In the genomic region with DNA sequence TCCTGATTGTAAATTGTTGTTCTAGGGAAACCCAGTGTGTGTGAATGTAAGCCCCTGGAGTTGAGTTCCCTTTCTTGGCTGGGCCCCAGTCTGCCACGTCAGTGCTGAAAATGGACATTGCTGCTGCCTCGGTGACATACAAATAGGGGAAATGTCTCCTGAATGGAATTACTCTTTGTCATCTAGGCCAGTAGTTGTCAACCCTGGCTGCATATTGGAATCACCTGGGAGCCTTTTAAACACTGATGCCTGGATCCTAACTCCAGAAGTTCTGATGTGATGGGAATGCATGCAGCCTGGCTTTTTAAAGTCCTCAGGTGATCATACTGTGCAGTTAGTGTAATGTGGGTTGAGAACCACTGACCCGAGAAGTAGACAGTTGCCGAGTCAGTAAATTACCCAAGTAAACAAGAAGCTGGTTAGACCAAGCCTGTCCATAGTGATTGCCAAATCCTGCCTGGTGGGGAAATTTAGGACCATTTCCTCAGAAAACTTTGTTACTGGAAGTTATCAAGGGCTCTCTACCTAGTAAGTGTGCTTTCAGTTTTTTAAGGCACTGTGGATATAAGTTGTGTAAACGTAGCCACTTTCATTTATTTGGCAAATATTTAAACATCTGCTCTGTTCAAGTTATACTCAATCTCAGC, we compare ENCODE assay signal across 2 cellular contexts.
TF ChIP-seq lines count a peak whose summit lies in the region.

No MANE protein-coding gene starts in this region.

TF ChIP-seq in GM12878, 131 proteins besides CTCF, POLR2A, EP300 and RAD21 (continued from another document):
- TF ChIP-seq DPF2 (IDR thresholded peaks at IDR 0.05), result peak; percentile 52; the same call in 1 of the 2 replicates
- no peak for TF ChIP-seq STAT1 (conservative IDR thresholded peaks at IDR 0.05)
- TF ChIP-seq ETV6 (conservative IDR thresholded peaks at IDR 0.05 in 1 of 2, IDR thresholded peaks at IDR 0.05 in 1 of 2; ENCODE audit: borderline replicate concordance in 1 of 2, low read depth in 1 of 2), result no peak
- no peak for TF ChIP-seq NRF1 (conservative IDR thresholded peaks at IDR 0.05; ENCODE audit: low read depth, low read length)
- no peak for TF ChIP-seq ZNF217 (IDR thresholded peaks at IDR 0.05)
- TF ChIP-seq, protein P1, sequence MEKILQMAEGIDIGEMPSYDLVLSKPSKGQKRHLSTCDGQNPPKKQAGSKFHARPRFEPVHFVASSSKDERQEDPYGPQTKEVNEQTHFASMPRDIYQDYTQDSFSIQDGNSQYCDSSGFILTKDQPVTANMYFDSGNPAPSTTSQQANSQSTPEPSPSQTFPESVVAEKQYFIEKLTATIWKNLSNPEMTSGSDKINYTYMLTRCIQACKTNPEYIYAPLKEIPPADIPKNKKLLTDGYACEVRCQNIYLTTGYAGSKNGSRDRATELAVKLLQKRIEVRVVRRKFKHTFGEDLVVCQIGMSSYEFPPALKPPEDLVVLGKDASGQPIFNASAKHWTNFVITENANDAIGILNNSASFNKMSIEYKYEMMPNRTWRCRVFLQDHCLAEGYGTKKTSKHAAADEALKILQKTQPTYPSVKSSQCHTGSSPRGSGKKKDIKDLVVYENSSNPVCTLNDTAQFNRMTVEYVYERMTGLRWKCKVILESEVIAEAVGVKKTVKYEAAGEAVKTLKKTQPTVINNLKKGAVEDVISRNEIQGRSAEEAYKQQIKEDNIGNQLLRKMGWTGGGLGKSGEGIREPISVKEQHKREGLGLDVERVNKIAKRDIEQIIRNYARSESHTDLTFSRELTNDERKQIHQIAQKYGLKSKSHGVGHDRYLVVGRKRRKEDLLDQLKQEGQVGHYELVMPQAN (conservative IDR thresholded peaks at IDR 0.05), result no peak
- TF ChIP-seq KDM1A (IDR thresholded peaks at IDR 0.05; ENCODE audit: borderline replicate concordance), result no peak
- no peak for TF ChIP-seq MTA3 (IDR thresholded peaks at IDR 0.05; ENCODE audit: borderline replicate concordance, low read length)
- TF ChIP-seq ASH2L (IDR thresholded peaks at IDR 0.05; ENCODE audit: borderline replicate concordance, low read depth), result no peak
- no peak for TF ChIP-seq PKNOX1 (IDR thresholded peaks at IDR 0.05)
- TF ChIP-seq, protein P2, sequence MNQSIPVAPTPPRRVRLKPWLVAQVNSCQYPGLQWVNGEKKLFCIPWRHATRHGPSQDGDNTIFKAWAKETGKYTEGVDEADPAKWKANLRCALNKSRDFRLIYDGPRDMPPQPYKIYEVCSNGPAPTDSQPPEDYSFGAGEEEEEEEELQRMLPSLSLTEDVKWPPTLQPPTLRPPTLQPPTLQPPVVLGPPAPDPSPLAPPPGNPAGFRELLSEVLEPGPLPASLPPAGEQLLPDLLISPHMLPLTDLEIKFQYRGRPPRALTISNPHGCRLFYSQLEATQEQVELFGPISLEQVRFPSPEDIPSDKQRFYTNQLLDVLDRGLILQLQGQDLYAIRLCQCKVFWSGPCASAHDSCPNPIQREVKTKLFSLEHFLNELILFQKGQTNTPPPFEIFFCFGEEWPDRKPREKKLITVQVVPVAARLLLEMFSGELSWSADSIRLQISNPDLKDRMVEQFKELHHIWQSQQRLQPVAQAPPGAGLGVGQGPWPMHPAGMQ (IDR thresholded peaks at IDR 0.05; ENCODE audit: borderline replicate concordance), result no peak
- TF ChIP-seq TCF7 (IDR thresholded peaks at IDR 0.05; ENCODE audit: borderline replicate concordance), result no peak
- TF ChIP-seq FOXK2 (IDR thresholded peaks at IDR 0.05), result no peak
- no peak for TF ChIP-seq CREB1 (IDR thresholded peaks at IDR 0.05; ENCODE audit: low read depth)
- TF ChIP-seq FOXM1 (IDR thresholded peaks at IDR 0.05; ENCODE audit: low read depth, low read length), result no peak
- no peak for TF ChIP-seq RCOR1 (conservative IDR thresholded peaks at IDR 0.05; ENCODE audit: low read depth, low read length)
- TF ChIP-seq RBBP5 (conservative IDR thresholded peaks at IDR 0.05), result no peak
- no peak for TF ChIP-seq SUPT20H (IDR thresholded peaks at IDR 0.05; ENCODE audit: borderline replicate concordance, control insufficient read depth, low read depth, low read length)
- no peak for TF ChIP-seq REST (IDR thresholded peaks at IDR 0.05; ENCODE audit: low read depth, low read length)
- TF ChIP-seq HDAC6 (IDR thresholded peaks at IDR 0.05; ENCODE audit: unreplicated experiment), result no peak
- no peak for TF ChIP-seq RUNX3 (IDR thresholded peaks at IDR 0.05; ENCODE audit: low read length)
- no peak for TF ChIP-seq SREBF1 (IDR thresholded peaks at IDR 0.05; ENCODE audit: low read length)

TF ChIP-seq in HepG2, 621 proteins besides CTCF, POLR2A, EP300 and RAD21 (continued from another document and continues in another):
- no peak for TF ChIP-seq REXO4 (CRISPR knock-in tag; IDR thresholded peaks at IDR 0.05; ENCODE audit: borderline replicate concordance)
- TF ChIP-seq DNMT1 (CRISPR knock-in tag; IDR thresholded peaks at IDR 0.05), result no peak
- TF ChIP-seq, protein P3, sequence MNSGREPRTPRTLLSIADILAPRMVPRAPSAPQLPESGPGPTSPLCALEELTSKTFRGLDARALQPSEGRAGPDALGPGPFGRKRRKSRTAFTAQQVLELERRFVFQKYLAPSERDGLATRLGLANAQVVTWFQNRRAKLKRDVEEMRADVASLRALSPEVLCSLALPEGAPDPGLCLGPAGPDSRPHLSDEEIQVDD (CRISPR knock-in tag; IDR thresholded peaks at IDR 0.05; ENCODE audit: borderline replicate concordance), result no peak
- no peak for TF ChIP-seq RELA (CRISPR knock-in tag; IDR thresholded peaks at IDR 0.05)
- TF ChIP-seq, protein P4, sequence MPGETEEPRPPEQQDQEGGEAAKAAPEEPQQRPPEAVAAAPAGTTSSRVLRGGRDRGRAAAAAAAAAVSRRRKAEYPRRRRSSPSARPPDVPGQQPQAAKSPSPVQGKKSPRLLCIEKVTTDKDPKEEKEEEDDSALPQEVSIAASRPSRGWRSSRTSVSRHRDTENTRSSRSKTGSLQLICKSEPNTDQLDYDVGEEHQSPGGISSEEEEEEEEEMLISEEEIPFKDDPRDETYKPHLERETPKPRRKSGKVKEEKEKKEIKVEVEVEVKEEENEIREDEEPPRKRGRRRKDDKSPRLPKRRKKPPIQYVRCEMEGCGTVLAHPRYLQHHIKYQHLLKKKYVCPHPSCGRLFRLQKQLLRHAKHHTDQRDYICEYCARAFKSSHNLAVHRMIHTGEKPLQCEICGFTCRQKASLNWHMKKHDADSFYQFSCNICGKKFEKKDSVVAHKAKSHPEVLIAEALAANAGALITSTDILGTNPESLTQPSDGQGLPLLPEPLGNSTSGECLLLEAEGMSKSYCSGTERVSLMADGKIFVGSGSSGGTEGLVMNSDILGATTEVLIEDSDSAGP (CRISPR knock-in tag; IDR thresholded peaks at IDR 0.05; ENCODE audit: borderline replicate concordance), result no peak
- TF ChIP-seq, protein P5, sequence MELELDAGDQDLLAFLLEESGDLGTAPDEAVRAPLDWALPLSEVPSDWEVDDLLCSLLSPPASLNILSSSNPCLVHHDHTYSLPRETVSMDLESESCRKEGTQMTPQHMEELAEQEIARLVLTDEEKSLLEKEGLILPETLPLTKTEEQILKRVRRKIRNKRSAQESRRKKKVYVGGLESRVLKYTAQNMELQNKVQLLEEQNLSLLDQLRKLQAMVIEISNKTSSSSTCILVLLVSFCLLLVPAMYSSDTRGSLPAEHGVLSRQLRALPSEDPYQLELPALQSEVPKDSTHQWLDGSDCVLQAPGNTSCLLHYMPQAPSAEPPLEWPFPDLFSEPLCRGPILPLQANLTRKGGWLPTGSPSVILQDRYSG (CRISPR knock-in tag; IDR thresholded peaks at IDR 0.05), result no peak
- no peak for TF ChIP-seq XRCC5 (optimal IDR thresholded peaks at IDR 0.05; ENCODE audit: low read length)
- no peak for TF ChIP-seq IKZF1 (IDR thresholded peaks at IDR 0.05)
- TF ChIP-seq ZNF224 (CRISPR knock-in tag; IDR thresholded peaks at IDR 0.05), result no peak
- no peak for TF ChIP-seq JUND (CRISPR knock-in tag; IDR thresholded peaks at IDR 0.05)
- no peak for TF ChIP-seq MIER2 (CRISPR knock-in tag; IDR thresholded peaks at IDR 0.05)
- no peak for TF ChIP-seq ZKSCAN1 (IDR thresholded peaks at IDR 0.05; ENCODE audit: low read length)
- TF ChIP-seq YEATS2 (CRISPR knock-in tag; IDR thresholded peaks at IDR 0.05; ENCODE audit: borderline replicate concordance), result no peak
- 0 out of 2 replicates have a peak, but pooled peaks have one; percentile 69 for TF ChIP-seq SETDB1 (CRISPR knock-in tag; IDR thresholded peaks at IDR 0.05; ENCODE audit: borderline replicate concordance)
- TF ChIP-seq, protein P6, sequence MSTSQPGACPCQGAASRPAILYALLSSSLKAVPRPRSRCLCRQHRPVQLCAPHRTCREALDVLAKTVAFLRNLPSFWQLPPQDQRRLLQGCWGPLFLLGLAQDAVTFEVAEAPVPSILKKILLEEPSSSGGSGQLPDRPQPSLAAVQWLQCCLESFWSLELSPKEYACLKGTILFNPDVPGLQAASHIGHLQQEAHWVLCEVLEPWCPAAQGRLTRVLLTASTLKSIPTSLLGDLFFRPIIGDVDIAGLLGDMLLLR (CRISPR knock-in tag; IDR thresholded peaks at IDR 0.05), result no peak
- TF ChIP-seq MZF1 (CRISPR knock-in tag; IDR thresholded peaks at IDR 0.05; ENCODE audit: borderline replicate concordance), result no peak
- no peak for TF ChIP-seq ZNF552 (CRISPR knock-in tag; IDR thresholded peaks at IDR 0.05; ENCODE audit: borderline replicate concordance)
- TF ChIP-seq ZNF597 (CRISPR knock-in tag; IDR thresholded peaks at IDR 0.05), result no peak
- TF ChIP-seq, protein P7, sequence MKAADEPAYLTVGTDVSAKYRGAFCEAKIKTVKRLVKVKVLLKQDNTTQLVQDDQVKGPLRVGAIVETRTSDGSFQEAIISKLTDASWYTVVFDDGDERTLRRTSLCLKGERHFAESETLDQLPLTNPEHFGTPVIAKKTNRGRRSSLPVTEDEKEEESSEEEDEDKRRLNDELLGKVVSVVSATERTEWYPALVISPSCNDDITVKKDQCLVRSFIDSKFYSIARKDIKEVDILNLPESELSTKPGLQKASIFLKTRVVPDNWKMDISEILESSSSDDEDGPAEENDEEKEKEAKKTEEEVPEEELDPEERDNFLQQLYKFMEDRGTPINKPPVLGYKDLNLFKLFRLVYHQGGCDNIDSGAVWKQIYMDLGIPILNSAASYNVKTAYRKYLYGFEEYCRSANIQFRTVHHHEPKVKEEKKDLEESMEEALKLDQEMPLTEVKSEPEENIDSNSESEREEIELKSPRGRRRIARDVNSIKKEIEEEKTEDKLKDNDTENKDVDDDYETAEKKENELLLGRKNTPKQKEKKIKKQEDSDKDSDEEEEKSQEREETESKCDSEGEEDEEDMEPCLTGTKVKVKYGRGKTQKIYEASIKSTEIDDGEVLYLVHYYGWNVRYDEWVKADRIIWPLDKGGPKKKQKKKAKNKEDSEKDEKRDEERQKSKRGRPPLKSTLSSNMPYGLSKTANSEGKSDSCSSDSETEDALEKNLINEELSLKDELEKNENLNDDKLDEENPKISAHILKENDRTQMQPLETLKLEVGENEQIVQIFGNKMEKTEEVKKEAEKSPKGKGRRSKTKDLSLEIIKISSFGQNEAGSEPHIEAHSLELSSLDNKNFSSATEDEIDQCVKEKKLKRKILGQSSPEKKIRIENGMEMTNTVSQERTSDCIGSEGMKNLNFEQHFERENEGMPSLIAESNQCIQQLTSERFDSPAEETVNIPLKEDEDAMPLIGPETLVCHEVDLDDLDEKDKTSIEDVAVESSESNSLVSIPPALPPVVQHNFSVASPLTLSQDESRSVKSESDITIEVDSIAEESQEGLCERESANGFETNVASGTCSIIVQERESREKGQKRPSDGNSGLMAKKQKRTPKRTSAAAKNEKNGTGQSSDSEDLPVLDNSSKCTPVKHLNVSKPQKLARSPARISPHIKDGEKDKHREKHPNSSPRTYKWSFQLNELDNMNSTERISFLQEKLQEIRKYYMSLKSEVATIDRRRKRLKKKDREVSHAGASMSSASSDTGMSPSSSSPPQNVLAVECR (CRISPR knock-in tag; IDR thresholded peaks at IDR 0.05; ENCODE audit: borderline replicate concordance), result no peak
- TF ChIP-seq SMAD3 (CRISPR knock-in tag; IDR thresholded peaks at IDR 0.05), result no peak
- no peak for TF ChIP-seq ZNF230 (CRISPR knock-in tag; IDR thresholded peaks at IDR 0.05)
- TF ChIP-seq TGIF2 (CRISPR knock-in tag; IDR thresholded peaks at IDR 0.05), result no peak
- TF ChIP-seq, protein P8, sequence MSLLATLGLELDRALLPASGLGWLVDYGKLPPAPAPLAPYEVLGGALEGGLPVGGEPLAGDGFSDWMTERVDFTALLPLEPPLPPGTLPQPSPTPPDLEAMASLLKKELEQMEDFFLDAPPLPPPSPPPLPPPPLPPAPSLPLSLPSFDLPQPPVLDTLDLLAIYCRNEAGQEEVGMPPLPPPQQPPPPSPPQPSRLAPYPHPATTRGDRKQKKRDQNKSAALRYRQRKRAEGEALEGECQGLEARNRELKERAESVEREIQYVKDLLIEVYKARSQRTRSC (CRISPR knock-in tag; IDR thresholded peaks at IDR 0.05; ENCODE audit: low read depth), result no peak
- TF ChIP-seq SYNCRIP (IDR thresholded peaks at IDR 0.05; ENCODE audit: insufficient read depth, low read depth, low read length), result no peak
- no peak for TF ChIP-seq SIN3B (IDR thresholded peaks at IDR 0.05; ENCODE audit: low read length)
- TF ChIP-seq, protein P9, sequence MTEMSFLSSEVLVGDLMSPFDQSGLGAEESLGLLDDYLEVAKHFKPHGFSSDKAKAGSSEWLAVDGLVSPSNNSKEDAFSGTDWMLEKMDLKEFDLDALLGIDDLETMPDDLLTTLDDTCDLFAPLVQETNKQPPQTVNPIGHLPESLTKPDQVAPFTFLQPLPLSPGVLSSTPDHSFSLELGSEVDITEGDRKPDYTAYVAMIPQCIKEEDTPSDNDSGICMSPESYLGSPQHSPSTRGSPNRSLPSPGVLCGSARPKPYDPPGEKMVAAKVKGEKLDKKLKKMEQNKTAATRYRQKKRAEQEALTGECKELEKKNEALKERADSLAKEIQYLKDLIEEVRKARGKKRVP (CRISPR knock-in tag; IDR thresholded peaks at IDR 0.05), result peak in 1 of 2 experiments; percentile 39; a peak in 1 of 4 replicates
- TF ChIP-seq ZNF549 (CRISPR knock-in tag; IDR thresholded peaks at IDR 0.05), result no peak
- no peak for TF ChIP-seq TOPORS (CRISPR knock-in tag; IDR thresholded peaks at IDR 0.05)
- TF ChIP-seq FOXM1 (CRISPR knock-in tag; IDR thresholded peaks at IDR 0.05), result no peak
- no peak for TF ChIP-seq ZNF383 (CRISPR knock-in tag; IDR thresholded peaks at IDR 0.05; ENCODE audit: borderline replicate concordance)
- TF ChIP-seq, protein P10, sequence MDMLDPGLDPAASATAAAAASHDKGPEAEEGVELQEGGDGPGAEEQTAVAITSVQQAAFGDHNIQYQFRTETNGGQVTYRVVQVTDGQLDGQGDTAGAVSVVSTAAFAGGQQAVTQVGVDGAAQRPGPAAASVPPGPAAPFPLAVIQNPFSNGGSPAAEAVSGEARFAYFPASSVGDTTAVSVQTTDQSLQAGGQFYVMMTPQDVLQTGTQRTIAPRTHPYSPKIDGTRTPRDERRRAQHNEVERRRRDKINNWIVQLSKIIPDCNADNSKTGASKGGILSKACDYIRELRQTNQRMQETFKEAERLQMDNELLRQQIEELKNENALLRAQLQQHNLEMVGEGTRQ (IDR thresholded peaks at IDR 0.05; ENCODE audit: low read depth, low read length), result no peak
- TF ChIP-seq, protein P10 (CRISPR knock-in tag; IDR thresholded peaks at IDR 0.05; ENCODE audit: borderline replicate concordance), result no peak
- TF ChIP-seq ZNF335 (CRISPR knock-in tag; IDR thresholded peaks at IDR 0.05), result no peak
